In genomic region chr15:83843511-83843910, GRCh38 we compare ENCODE assay signal across 17 cellular contexts.
DNase-seq lines count a peak whose midpoint lies in the region; ATAC-seq and TF ChIP-seq lines count a peak whose summit lies in the region.
"Had no signal": no experiment of that assay in that cellular context is flagged by ENCODE, and none has a peak within 500 bp of the region (broad histone marks: within the 10 kb centered on the region; RNA-seq: fewer than 3 reads in every experiment).

No MANE protein-coding gene starts in this region.

- H3K27me3 ChIP-seq in IMR-90 (ENCODE audit: control insufficient read depth, insufficient read depth, low read length) = no peaks in the 10 kb centered on the region
- no peaks in the 10 kb centered on the region for H3K27me3 ChIP-seq in transverse colon
- H3K27me3 ChIP-seq in esophagus squamous epithelium = no peaks in the 10 kb centered on the region

- intact Hi-C loops in IMR-90 (cut with micrococcal nuclease) = loop anchor here (10.0 kb wide), 1 partner anchor 639 kb away; the partner anchor contains the start of gene HDGFL3
- intact Hi-C loops in left ventricle myocardium superior (cut with micrococcal nuclease) = no loop called here
- intact Hi-C loops in transverse colon (cut with DNase I; ENCODE audit: low total_unique reads) = no loop called here
- intact Hi-C loops in esophagus squamous epithelium (cut with DNase I) = no loop called here

- no CpG with 5 or more reads among the region's 4 CpGs for WGBS in IMR-90 (ENCODE audit: extremely low coverage in 2 of 2, insufficient read length in 1 of 2), 2 experiments
- WGBS in transverse colon (ENCODE audit: low coverage in 1 of 2), 2 donors = 43 to 100% methylated on average over 1 to 4 of the region's 4 CpGs
- WGBS in esophagus squamous epithelium, 2 donors = 55 to 65% methylated on average over 3 to 4 of the region's 4 CpGs

- no peak overlapping the region for H3K14ac ChIP-seq in IMR-90 (replicated peaks; ENCODE audit: low read depth, low read length)

- no peak overlapping the region for H3K23ac ChIP-seq in IMR-90 (ENCODE audit: low read depth, low read length)

- H2BK15ac ChIP-seq in IMR-90 (ENCODE audit: low read depth, low read length) = 0 out of 3 replicates have a peak overlapping the region, but pooled peaks have one; percentile 40

- no TSS peak for BruUV-seq in IMR-90 (replicated peaks; lab: Mats Ljungman, UMichigan)

- TF ChIP-seq CTCF in IMR-90 (conservative IDR thresholded peaks at IDR 0.05; ENCODE audit: low read depth, low read length) = no peak
- no peak for TF ChIP-seq CTCF in choroid plexus epithelial cell (conservative IDR thresholded peaks at IDR 0.05; ENCODE audit: low read depth, low read length)
- no peak for TF ChIP-seq CTCF in transverse colon (IDR thresholded peaks at IDR 0.05)
- TF ChIP-seq CTCF in esophagus squamous epithelium (IDR thresholded peaks at IDR 0.05) = no peak

- H3K36me3 ChIP-seq in IMR-90 (ENCODE audit: control insufficient read depth, insufficient read depth, low read length) (no peaks in the 10 kb centered on the region), transverse colon (no peaks in the 10 kb centered on the region), esophagus squamous epithelium (no peaks in the 10 kb centered on the region)
- H3K36me3 ChIP-seq: thoracic aorta had no signal

- no peak overlapping the region for H4K5ac ChIP-seq in IMR-90 (ENCODE audit: low read depth, low read length)

- peak; percentile 81 for DNase-seq in IMR-90
- peak; percentile 42 for DNase-seq in choroid plexus epithelial cell (ENCODE audit: low read depth)
- DNase-seq in left ventricle myocardium superior = peak; percentile 66
- DNase-seq in transverse colon = no peak
- no peak for DNase-seq in esophagus squamous epithelium (lab: John Stamatoyannopoulos, UW)
- no peak for DNase-seq in activated CD4-positive, alpha-beta T cell treated with anti-CD3 and anti-CD28 coated beads for 4 hours
- DNase-seq: activated CD4-positive, alpha-beta memory T cell treated with anti-CD3 and anti-CD28 coated beads for 36 hours; activated naive CD8-positive, alpha-beta T cell treated with anti-CD3 and anti-CD28 coated beads, Interleukin-2, amount 50 U/mL, for 24 hours; activated T-cell treated with anti-CD3 and anti-CD28 coated beads, Interleukin-2, amount 50 U/mL, for 72 hours; cortex of kidney; DMS79; MV-4-11; NCI-H82; SW 1271 had no signal

- H3K9me1 ChIP-seq in IMR-90 (ENCODE audit: insufficient read depth, low read length) = 0 out of 2 replicates have a peak, but pooled peaks cover 3% of the 10 kb centered on the region

- no peak overlapping the region for H3K56ac ChIP-seq in IMR-90 (ENCODE audit: extremely low read depth, insufficient read depth, low read length)

- H2BK20ac ChIP-seq in IMR-90 (ENCODE audit: low read depth, low read length) = peak overlapping the region; percentile 22; the same call in 1 of the 2 replicates

- CTCF ChIA-PET in IMR-90 (lab: Yijun Ruan, JAX) = no interaction called here

- ATAC-seq in IMR-90 (ENCODE audit: low read depth) (no peak), left ventricle myocardium superior (peak; percentile 64), GM21737 (IDR thresholded peaks at IDR 0.05; ENCODE audit: unreplicated experiment) (no peak)
- ATAC-seq: activated naive CD8-positive, alpha-beta T cell treated with anti-CD3 and anti-CD28 coated beads, Interleukin-2, amount 50 U/mL, for 24 hours; activated T-cell treated with anti-CD3 and anti-CD28 coated beads, Interleukin-2, amount 50 U/mL, for 72 hours; Panc1 had no signal

- in situ Hi-C loops in IMR-90 (cut with MboI; ENCODE audit: low sequenced_read_pairs) (no loop called here), transverse colon (cut with MboI; ENCODE audit: low pct_ligation_motif_present in 1 of 4, low pct_unique_long_range_greater_than_20kb in 1 of 4, low sequenced_read_pairs in 3 of 4) (no loop called here)

- TF ChIP-seq EP300 in transverse colon (IDR thresholded peaks at IDR 0.05; ENCODE audit: low read depth) = no peak

- H3K27ac ChIP-seq in IMR-90 (ENCODE audit: insufficient read depth, low read length) (no peak overlapping the region), transverse colon (peak overlapping the region; percentile 34 to 62 (median 46)), esophagus squamous epithelium (no peak overlapping the region)

- no peaks in the 10 kb centered on the region for H3K79me1 ChIP-seq in IMR-90 (ENCODE audit: low read depth in 1 of 2, low read length in 2 of 2)

- H3K4ac ChIP-seq in IMR-90 (ENCODE audit: low read depth, low read length) = no peak overlapping the region

- H3K4me1 ChIP-seq in IMR-90 (ENCODE audit: control insufficient read depth, insufficient read depth, low read length) (peaks cover 21% of the 10 kb centered on the region), transverse colon (peaks cover 0 to 21% (median 2%) of the 10 kb centered on the region in 4 donors), esophagus squamous epithelium (peaks cover 0 to 26% (median 0%) of the 10 kb centered on the region in 3 donors)

- H3K4me3 ChIP-seq in IMR-90 (ENCODE audit: insufficient read depth, low read depth, low read length) (no peak overlapping the region), choroid plexus epithelial cell (ENCODE audit: low read depth, low read length) (no peak overlapping the region), transverse colon (no peak overlapping the region), esophagus squamous epithelium (no peak overlapping the region)
- H3K4me3 ChIP-seq: thoracic aorta had no signal

- H2AFZ ChIP-seq in IMR-90 (replicated peaks; ENCODE audit: low read length, poor library complexity) = peak overlapping the region; percentile 67

- POLR2A ChIA-PET in IMR-90 (lab: Charles Lee; ENCODE audit: unreplicated experiment) = no interaction called here

- H3K4me2 ChIP-seq in IMR-90 (ENCODE audit: low read depth, low read length) = no peak overlapping the region

- H2AK5ac ChIP-seq in IMR-90 (ENCODE audit: low read depth, low read length) = peak overlapping the region; percentile 33

- TF ChIP-seq POLR2A in IMR-90 (IDR thresholded peaks at IDR 0.05; ENCODE audit: low read depth, low read length) = no peak
- no peak for TF ChIP-seq POLR2A in transverse colon (IDR thresholded peaks at IDR 0.05)
- TF ChIP-seq POLR2A in esophagus squamous epithelium (IDR thresholded peaks at IDR 0.05) = no peak

- H4K91ac ChIP-seq in IMR-90 (ENCODE audit: insufficient read depth, low read depth, low read length) = no peak overlapping the region

- H4K8ac ChIP-seq in IMR-90 (ENCODE audit: low read depth in 2 of 2, low read length in 2 of 2) = no peak overlapping the region

- H3K9ac ChIP-seq in IMR-90 (ENCODE audit: low read depth, low read length) = no peak overlapping the region

- H2AK9ac ChIP-seq in IMR-90 (replicated peaks; ENCODE audit: low read depth, low read length, poor library complexity) = no peak overlapping the region

- H3K9me3 ChIP-seq in IMR-90 (ENCODE audit: control insufficient read depth, insufficient read depth, low read length) (no peaks in the 10 kb centered on the region), transverse colon (no peaks in the 10 kb centered on the region), esophagus squamous epithelium (no peaks in the 10 kb centered on the region)
- H3K9me3 ChIP-seq: thoracic aorta had no signal

- H3K18ac ChIP-seq in IMR-90 (ENCODE audit: low read depth, low read length) = no peak overlapping the region

- TF ChIP-seq RAD21 in IMR-90 (IDR thresholded peaks at IDR 0.05; ENCODE audit: low read length) = no peak

- H4K20me1 ChIP-seq in IMR-90 (ENCODE audit: insufficient read depth, low read length) = no peaks in the 10 kb centered on the region

- peak overlapping the region; percentile 44; the same call in 1 of the 2 replicates for H2BK120ac ChIP-seq in IMR-90 (ENCODE audit: low read depth, low read length)

- dilution Hi-C loops in IMR-90 (cut with HindIII; ENCODE audit: low sequenced_read_pairs, unreplicated experiment) = no loop called here

- H2BK5ac ChIP-seq in IMR-90 (ENCODE audit: low read depth, low read length, poor library complexity, severe bottlenecking) = no peak overlapping the region

TF ChIP-seq in IMR-90, 13 proteins besides CTCF, POLR2A, EP300 and RAD21:
- TF ChIP-seq BHLHE40 (IDR thresholded peaks at IDR 0.05; ENCODE audit: low read depth, low read length) = no peak
- TF ChIP-seq RFX5 (IDR thresholded peaks at IDR 0.05; ENCODE audit: low read depth, low read length) = no peak
- TF ChIP-seq NFE2L2 (IDR thresholded peaks at IDR 0.05; ENCODE audit: low read depth, low read length) = no peak
- TF ChIP-seq MAFK (IDR thresholded peaks at IDR 0.05; ENCODE audit: low read depth, low read length) = no peak
- no peak for TF ChIP-seq RCOR1 (IDR thresholded peaks at IDR 0.05; ENCODE audit: insufficient replicate concordance, low read length)
- TF ChIP-seq, protein P1, sequence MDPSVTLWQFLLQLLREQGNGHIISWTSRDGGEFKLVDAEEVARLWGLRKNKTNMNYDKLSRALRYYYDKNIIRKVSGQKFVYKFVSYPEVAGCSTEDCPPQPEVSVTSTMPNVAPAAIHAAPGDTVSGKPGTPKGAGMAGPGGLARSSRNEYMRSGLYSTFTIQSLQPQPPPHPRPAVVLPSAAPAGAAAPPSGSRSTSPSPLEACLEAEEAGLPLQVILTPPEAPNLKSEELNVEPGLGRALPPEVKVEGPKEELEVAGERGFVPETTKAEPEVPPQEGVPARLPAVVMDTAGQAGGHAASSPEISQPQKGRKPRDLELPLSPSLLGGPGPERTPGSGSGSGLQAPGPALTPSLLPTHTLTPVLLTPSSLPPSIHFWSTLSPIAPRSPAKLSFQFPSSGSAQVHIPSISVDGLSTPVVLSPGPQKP (IDR thresholded peaks at IDR 0.05; ENCODE audit: borderline replicate concordance, low read depth, low read length) = no peak
- TF ChIP-seq SMC3 (IDR thresholded peaks at IDR 0.05; ENCODE audit: low read depth, low read length) = no peak
- no peak for TF ChIP-seq FOS (IDR thresholded peaks at IDR 0.05; ENCODE audit: low read depth, low read length)
- no peak for TF ChIP-seq CHD1 (IDR thresholded peaks at IDR 0.05; ENCODE audit: low read depth, low read length)
- TF ChIP-seq MAZ (IDR thresholded peaks at IDR 0.05; ENCODE audit: borderline replicate concordance, low read depth, low read length) = no peak
- no peak for TF ChIP-seq MXI1 (IDR thresholded peaks at IDR 0.05; ENCODE audit: borderline replicate concordance, low read depth, low read length)
- no peak for TF ChIP-seq CEBPB (IDR thresholded peaks at IDR 0.05; ENCODE audit: low read depth, low read length)
- TF ChIP-seq, protein P2, sequence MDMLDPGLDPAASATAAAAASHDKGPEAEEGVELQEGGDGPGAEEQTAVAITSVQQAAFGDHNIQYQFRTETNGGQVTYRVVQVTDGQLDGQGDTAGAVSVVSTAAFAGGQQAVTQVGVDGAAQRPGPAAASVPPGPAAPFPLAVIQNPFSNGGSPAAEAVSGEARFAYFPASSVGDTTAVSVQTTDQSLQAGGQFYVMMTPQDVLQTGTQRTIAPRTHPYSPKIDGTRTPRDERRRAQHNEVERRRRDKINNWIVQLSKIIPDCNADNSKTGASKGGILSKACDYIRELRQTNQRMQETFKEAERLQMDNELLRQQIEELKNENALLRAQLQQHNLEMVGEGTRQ (IDR thresholded peaks at IDR 0.05; ENCODE audit: low read depth, low read length) = no peak

Comparison
In these comparisons a context has a peak if more than half of its experiments do, and no peak if none do; other contexts are left out.
1. DNase-seq: peak in IMR-90 (single experiment), choroid plexus epithelial cell (single experiment) and left ventricle myocardium superior (single experiment); none in transverse colon (single experiment), esophagus squamous epithelium (single experiment) and activated CD4-positive, alpha-beta T cell treated with anti-CD3 and anti-CD28 coated beads for 4 hours (0 of 2).
2. H3K27ac ChIP-seq: peak in transverse colon (4 of 4); none in IMR-90 (single experiment) and esophagus squamous epithelium (0 of 4).